In the genomic region with DNA sequence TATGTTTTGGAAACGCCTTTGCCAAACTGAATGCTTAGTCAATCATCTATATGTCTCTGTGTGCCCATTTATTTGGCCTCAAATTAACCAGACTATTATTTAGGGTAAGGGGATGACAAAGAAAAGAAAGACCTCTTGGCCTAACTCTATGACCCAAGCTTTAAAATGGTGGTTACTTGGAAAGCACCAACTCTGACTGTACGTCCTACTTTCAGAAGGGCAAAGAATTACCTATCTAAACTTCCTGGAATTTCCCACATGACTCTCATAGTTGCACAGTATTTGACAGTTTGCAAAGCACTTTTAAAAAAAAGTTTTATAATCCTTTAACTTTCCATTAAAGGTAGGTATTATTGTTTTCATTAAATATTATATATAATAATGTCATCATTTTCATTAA, we compare ENCODE assay signal across 13 cellular contexts. TPM values are rescaled to one million over a fixed set of nuclear protein-coding genes. Genes with fewer than 3 reads are reported as not detected.
DNase-seq lines count a peak whose midpoint lies in the region; ATAC-seq, FAIRE-seq and TF ChIP-seq lines count a peak whose summit lies in the region.
"Had no signal": no experiment of that assay in that cellular context is flagged by ENCODE, and none has a peak within 500 bp of the region (broad histone marks: within the 10 kb centered on the region; RNA-seq: fewer than 3 reads in every experiment).

No MANE protein-coding gene starts in this region.

- WGBS in A549 (ENCODE audit: missing lambda C conversion rate): 96% methylated on average over 2 of the region's 2 CpGs

- FAIRE-seq in A549 (lab: Jason Lieb, UNC): peak; percentile 28

- H3K4me2 ChIP-seq in A549: no peak overlapping the region

- H3K9me3 ChIP-seq in A549 (no peaks in the 10 kb centered on the region), neutrophil (no peaks in the 10 kb centered on the region)

- no peak overlapping the region for H3K4me3 Mint-ChIP-seq in T-helper 1 cell treated with Interleukin-12 subunit alpha and Interleukin-12 subunit beta and Interleukin-4 antibody, amounts not matched to agents 30 μg/mL and 1 μg/mL, for 36 hours
- H3K4me3 Mint-ChIP-seq: CD4-positive, CD25-positive, alpha-beta regulatory T cell; H9; IgD-negative memory B cell had no signal

- TF ChIP-seq CTCF in A549 (IDR thresholded peaks at IDR 0.05) (no peak), VCaP (conservative IDR thresholded peaks at IDR 0.05) (no peak), neutrophil (IDR thresholded peaks at IDR 0.05) (no peak)

- CTCF ChIA-PET in A549 (lab: Yijun Ruan, JAX): no interaction called here

- H3K36me3 ChIP-seq in neutrophil: peaks cover 18% of the 10 kb centered on the region

- ATAC-seq in A549 (no peak), HG03039 (IDR thresholded peaks at IDR 0.05; ENCODE audit: unreplicated experiment) (no peak), HG02884 (IDR thresholded peaks at IDR 0.05; ENCODE audit: unreplicated experiment) (no peak)

- H3K4me3 ChIP-seq in A549 (no peak overlapping the region), neutrophil (ENCODE audit: low read depth in 1 of 2, low read length in 1 of 2) (peak overlapping the region in 1 of 2 experiments; percentile 25)
- H3K4me3 ChIP-seq: BLaER1 treated with 17β-estradiol and CSF1 and Interleukin-3, amounts not matched to agents 10 nM and 100 nM had no signal

- POLR2A ChIA-PET in A549 (lab: Yijun Ruan, JAX): no interaction called here

- H3K4me1 ChIP-seq in A549 (peaks cover 33% of the 10 kb centered on the region), neutrophil (ENCODE audit: control insufficient read depth in 1 of 2, insufficient read depth in 1 of 2, low read depth in 1 of 2, low read length in 1 of 2) (peaks cover 93 to 100% of the 10 kb centered on the region in 2 experiments)

- H3K4me1 Mint-ChIP-seq in T-helper 1 cell treated with Interleukin-12 subunit alpha and Interleukin-12 subunit beta and Interleukin-4 antibody, amounts not matched to agents 30 μg/mL and 1 μg/mL, for 36 hours (ENCODE audit: low read depth): peaks cover 31% of the 10 kb centered on the region

- TF ChIP-seq EP300 in A549 (IDR thresholded peaks at IDR 0.05): no peak

- DNase-seq in T-helper 1 cell: no peak
- DNase-seq in A549 (ENCODE audit: low read depth in 1 of 2, low spot score in 1 of 2): no peak
- no peak for DNase-seq in NCI-H2107 treated with DMSO at 0.1 percent for 48 hours (lab: John Stamatoyannopoulos, UW; ENCODE audit: unreplicated experiment)
- DNase-seq: CD4-positive, CD25-positive, alpha-beta regulatory T cell; GOT3; H9 had no signal

- H3K36me3 Mint-ChIP-seq in T-helper 1 cell treated with Interleukin-12 subunit alpha and Interleukin-12 subunit beta and Interleukin-4 antibody, amounts not matched to agents 30 μg/mL and 1 μg/mL, for 36 hours (ENCODE audit: low read depth): peaks cover 31% of the 10 kb centered on the region

- H3K9me3 Mint-ChIP-seq in T-helper 1 cell treated with Interleukin-12 subunit alpha and Interleukin-12 subunit beta and Interleukin-4 antibody, amounts not matched to agents 30 μg/mL and 1 μg/mL, for 36 hours: peaks cover 4% of the 10 kb centered on the region
- H3K9me3 Mint-ChIP-seq: CD4-positive, CD25-positive, alpha-beta regulatory T cell; H9; IgD-negative memory B cell had no signal

- TF ChIP-seq POLR2A in A549 (IDR thresholded peaks at IDR 0.05; ENCODE audit: low read length): no peak

- H3K27me3 Mint-ChIP-seq in T-helper 1 cell treated with Interleukin-12 subunit alpha and Interleukin-12 subunit beta and Interleukin-4 antibody, amounts not matched to agents 30 μg/mL and 1 μg/mL, for 36 hours (ENCODE audit: low read depth): no peaks in the 10 kb centered on the region
- H3K27me3 Mint-ChIP-seq: CD4-positive, CD25-positive, alpha-beta regulatory T cell; IgD-negative memory B cell had no signal

- no peak for TF ChIP-seq RAD21 in A549 (conservative IDR thresholded peaks at IDR 0.05 in 1 of 2, IDR thresholded peaks at IDR 0.05 in 1 of 2)

- H3K27ac ChIP-seq in A549 (no peak overlapping the region), VCaP (peak overlapping the region; percentile 80), neutrophil (peak overlapping the region; percentile 99)

- peak overlapping the region; percentile 24 for H3K27ac Mint-ChIP-seq in T-helper 1 cell treated with Interleukin-12 subunit alpha and Interleukin-12 subunit beta and Interleukin-4 antibody, amounts not matched to agents 30 μg/mL and 1 μg/mL, for 36 hours
- H3K27ac Mint-ChIP-seq: CD4-positive, CD25-positive, alpha-beta regulatory T cell had no signal

- no peaks in the 10 kb centered on the region for H3K27me3 ChIP-seq in neutrophil
- H3K27me3 ChIP-seq: BLaER1 treated with 17β-estradiol and CSF1 and Interleukin-3, amounts not matched to agents 10 nM and 100 nM had no signal

TF ChIP-seq in A549, 52 proteins besides CTCF, POLR2A, EP300 and RAD21:
- no peak for TF ChIP-seq RCOR1 (IDR thresholded peaks at IDR 0.05; ENCODE audit: low read depth, low read length)
- TF ChIP-seq KDM5A (IDR thresholded peaks at IDR 0.05): no peak
- TF ChIP-seq JUNB (IDR thresholded peaks at IDR 0.05): no peak
- TF ChIP-seq NFE2L2 (conservative IDR thresholded peaks at IDR 0.05; ENCODE audit: low read length): no peak
- no peak for TF ChIP-seq TFCP2L1 (CRISPR knock-in tag; IDR thresholded peaks at IDR 0.05)
- TF ChIP-seq ZC3H11A (IDR thresholded peaks at IDR 0.05): no peak
- no peak for TF ChIP-seq FOSB (CRISPR knock-in tag; IDR thresholded peaks at IDR 0.05)
- TF ChIP-seq, protein P1, sequence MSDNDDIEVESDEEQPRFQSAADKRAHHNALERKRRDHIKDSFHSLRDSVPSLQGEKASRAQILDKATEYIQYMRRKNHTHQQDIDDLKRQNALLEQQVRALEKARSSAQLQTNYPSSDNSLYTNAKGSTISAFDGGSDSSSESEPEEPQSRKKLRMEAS (IDR thresholded peaks at IDR 0.05): no peak
- no peak for TF ChIP-seq HDAC2 (IDR thresholded peaks at IDR 0.05)
- TF ChIP-seq, protein P2, sequence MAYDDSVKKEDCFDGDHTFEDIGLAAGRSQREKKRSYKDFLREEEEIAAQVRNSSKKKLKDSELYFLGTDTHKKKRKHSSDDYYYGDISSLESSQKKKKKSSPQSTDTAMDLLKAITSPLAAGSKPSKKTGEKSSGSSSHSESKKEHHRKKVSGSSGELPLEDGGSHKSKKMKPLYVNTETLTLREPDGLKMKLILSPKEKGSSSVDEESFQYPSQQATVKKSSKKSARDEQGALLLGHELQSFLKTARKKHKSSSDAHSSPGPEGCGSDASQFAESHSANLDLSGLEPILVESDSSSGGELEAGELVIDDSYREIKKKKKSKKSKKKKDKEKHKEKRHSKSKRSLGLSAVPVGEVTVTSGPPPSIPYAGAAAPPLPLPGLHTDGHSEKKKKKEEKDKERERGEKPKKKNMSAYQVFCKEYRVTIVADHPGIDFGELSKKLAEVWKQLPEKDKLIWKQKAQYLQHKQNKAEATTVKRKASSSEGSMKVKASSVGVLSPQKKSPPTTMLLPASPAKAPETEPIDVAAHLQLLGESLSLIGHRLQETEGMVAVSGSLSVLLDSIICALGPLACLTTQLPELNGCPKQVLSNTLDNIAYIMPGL (CRISPR knock-in tag; IDR thresholded peaks at IDR 0.05; ENCODE audit: borderline replicate concordance): no peak

RNA-seq across cellular contexts. Expression of a gene that starts 6.3 kb away (rescaled TPM):
- polyA plus RNA-seq in A549 (2011; rRNA removed) (125 and 158 TPM in 2 replicates), A549 (2017; fragmentation: RNase III; extraction: RNeasy Plus Mini Kit Qiagen cat#74134 plus additional on column Dnase treatment) (102 to 115 TPM (median 107 TPM) in 3 replicates)
- polyA plus RNA-seq in A549 (2012; cell fraction: cytosol; rRNA removed): 135 and 141 TPM in 2 replicates
- 41.1 and 54.7 TPM in 2 replicates for polyA plus RNA-seq in A549 (2012; cell fraction: nucleus; rRNA removed)
- 17.6 and 19.3 TPM in 2 replicates for polyA minus RNA-seq in A549 (2011; rRNA and poly(A)+ RNA removed)

Comparison
In these comparisons a context has a peak if more than half of its experiments do, and no peak if none do; other contexts are left out.
1. H3K27ac ChIP-seq: peak in VCaP (single experiment) and neutrophil (single experiment); none in A549 (0 of 2).